8 cellular contexts compared by ENCODE assay signal in the genomic region with DNA sequence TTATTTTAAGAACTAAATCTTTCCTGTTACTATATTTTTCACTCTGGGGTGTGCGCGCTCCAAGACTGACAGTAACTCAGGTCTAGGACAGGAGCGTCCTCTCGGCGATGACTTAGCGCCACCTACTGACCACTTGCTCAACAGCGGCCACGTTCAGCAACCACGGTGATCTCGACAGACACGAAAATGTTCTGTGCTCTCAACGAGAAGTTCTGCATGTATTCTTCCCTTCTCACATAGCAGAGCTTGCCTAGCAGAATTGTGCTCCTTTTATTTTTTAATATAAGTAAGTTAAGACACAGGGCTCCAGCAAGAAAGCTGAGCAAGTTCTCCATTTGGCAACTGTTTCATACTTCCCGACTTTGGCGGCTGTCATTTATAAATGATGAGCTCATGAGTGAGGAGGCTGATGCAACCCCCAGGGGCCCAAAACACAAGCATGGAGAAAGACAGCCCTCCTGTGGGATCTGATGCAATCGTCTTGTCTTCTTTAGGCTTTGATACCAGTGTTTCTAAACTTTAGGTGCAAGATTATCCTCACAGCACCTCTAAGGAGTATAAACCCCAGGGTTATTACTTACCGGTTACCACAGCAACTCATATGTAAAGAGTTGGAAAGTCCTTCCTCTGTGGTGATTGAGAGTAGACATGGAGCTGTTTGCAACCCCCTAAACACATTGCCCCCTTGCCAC.
DNase-seq lines count a peak whose midpoint lies in the region; ATAC-seq and TF ChIP-seq lines count a peak whose summit lies in the region.

No MANE protein-coding gene starts in this region.

- H3K27ac ChIP-seq in CD4-positive, alpha-beta T cell (ENCODE audit: low read depth, low read length), result no peak overlapping the region
- H3K27ac ChIP-seq in lower lobe of right lung, result no peak overlapping the region

- CTCF ChIA-PET in CD4-positive, alpha-beta T cell (lab: Charles Lee), result interaction anchor here (0.6 to 2.1 kb wide), 18 partner anchors 9 to 978 kb away, joined by 3 to 17 read pairs (median 4); no protein-coding TSS in a partner anchor

- no peaks in the 10 kb centered on the region for H3K36me3 Mint-ChIP-seq in CD4-positive, alpha-beta T cell (ENCODE audit: low read depth)
- no peaks in the 10 kb centered on the region for H3K36me3 Mint-ChIP-seq in activated CD4-positive, alpha-beta T cell treated with anti-CD3 and anti-CD28 coated beads, Interleukin-2, amount 10 ng/mL, durations not matched to agents 24 days and 14 days (ENCODE audit: low read depth)

- peak; percentile 100 for ATAC-seq in CD4-positive, alpha-beta T cell (ENCODE audit: poor library complexity)
- ATAC-seq in GM19372 (IDR thresholded peaks at IDR 0.05; ENCODE audit: low read depth, unreplicated experiment) (peak; percentile 96), HG03442 (IDR thresholded peaks at IDR 0.05; ENCODE audit: unreplicated experiment) (peak; percentile 97), lower lobe of right lung (peak; percentile 89 to 94)

- H3K27me3 ChIP-seq in CD4-positive, alpha-beta T cell (ENCODE audit: control insufficient read depth, insufficient read depth, low read length), result no peaks in the 10 kb centered on the region
- no peaks in the 10 kb centered on the region for H3K27me3 ChIP-seq in lower lobe of right lung (ENCODE audit: low read depth)

- H3K4me1 ChIP-seq in lower lobe of right lung, result peaks cover 8% of the 10 kb centered on the region

- peak overlapping the region; percentile 4 for H3K4me3 Mint-ChIP-seq in CD4-positive, alpha-beta T cell
- no peak overlapping the region for H3K4me3 Mint-ChIP-seq in activated CD4-positive, alpha-beta T cell treated with anti-CD3 and anti-CD28 coated beads, Interleukin-2, amount 10 ng/mL, durations not matched to agents 24 days and 14 days

- peak; percentile 72 to 84 (median 82) for DNase-seq in CD4-positive, alpha-beta T cell
- DNase-seq in NCI-H524 treated with DMSO at 0.1 percent for 48 hours (lab: John Stamatoyannopoulos, UW) (peak; percentile 50), dedifferentiated amniotic fluid mesenchymal stem cell (ENCODE audit: extremely low spot score) (peak; percentile 91), lower lobe of right lung (peak; percentile 79)
- DNase-seq in activated CD4-positive, alpha-beta T cell treated with anti-CD3 and anti-CD28 coated beads, Interleukin-2, amount 10 ng/mL, durations not matched to agents 24 days and 14 days, result peak; percentile 94
- peak; percentile 70 to 78 (median 73) for DNase-seq in stimulated activated CD4-positive, alpha-beta T cell treated with anti-CD3 and anti-CD28 coated beads, TNF-alpha, amount 100 ng/mL, for 48 hours (ENCODE audit: low read depth in 3 of 3)

- no peaks in the 10 kb centered on the region for H3K9me3 ChIP-seq in CD4-positive, alpha-beta T cell (ENCODE audit: control insufficient read depth, low read length)
- peaks cover 16% of the 10 kb centered on the region for H3K9me3 ChIP-seq in lower lobe of right lung

- peaks cover 17% of the 10 kb centered on the region for H3K4me1 Mint-ChIP-seq in CD4-positive, alpha-beta T cell (ENCODE audit: low read depth)
- H3K4me1 Mint-ChIP-seq in activated CD4-positive, alpha-beta T cell treated with anti-CD3 and anti-CD28 coated beads, Interleukin-2, amount 10 ng/mL, durations not matched to agents 24 days and 14 days, result peaks cover 6% of the 10 kb centered on the region

- no peaks in the 10 kb centered on the region for H3K27me3 Mint-ChIP-seq in CD4-positive, alpha-beta T cell
- H3K27me3 Mint-ChIP-seq in activated CD4-positive, alpha-beta T cell treated with anti-CD3 and anti-CD28 coated beads, Interleukin-2, amount 10 ng/mL, durations not matched to agents 24 days and 14 days, result no peaks in the 10 kb centered on the region

- POLR2A ChIA-PET in CD4-positive, alpha-beta T cell (lab: Charles Lee), result interaction anchor here (0.8 to 2.1 kb wide), 5 partner anchors 35 to 715 kb away, joined by 3 to 15 read pairs (median 3); a partner anchor contains a TSS

- intact Hi-C loops in CD4-positive, alpha-beta T cell (cut with DNase I, micrococcal nuclease), result loop anchor here (1.0 to 10.0 kb wide), 8 partner anchors 33 to 1645 kb away; no protein-coding TSS in a partner anchor
- intact Hi-C loops in activated CD4-positive, alpha-beta T cell treated with anti-CD3 and anti-CD28 coated beads, Interleukin-2, amount 10 ng/mL, durations not matched to agents 24 days and 14 days (cut with micrococcal nuclease), result loop anchor here (1.0 to 2.0 kb wide), 3 partner anchors 359 to 977 kb away; no protein-coding TSS in a partner anchor
- intact Hi-C loops in lower lobe of right lung (cut with DNase I), result no loop called here

- TF ChIP-seq CTCF in CD4-positive, alpha-beta T cell (IDR thresholded peaks at IDR 0.05), result peak; percentile 93
- peak; percentile 96 for TF ChIP-seq CTCF in lower lobe of right lung (IDR thresholded peaks at IDR 0.05)

- peak overlapping the region; percentile 9 for H3K4me3 ChIP-seq in lower lobe of right lung

- H3K36me3 ChIP-seq in lower lobe of right lung, result no peaks in the 10 kb centered on the region

- peaks cover 5% of the 10 kb centered on the region for H3K9me3 Mint-ChIP-seq in CD4-positive, alpha-beta T cell
- peaks cover 7% of the 10 kb centered on the region for H3K9me3 Mint-ChIP-seq in activated CD4-positive, alpha-beta T cell treated with anti-CD3 and anti-CD28 coated beads, Interleukin-2, amount 10 ng/mL, durations not matched to agents 24 days and 14 days

- H3K27ac Mint-ChIP-seq in CD4-positive, alpha-beta T cell, result no peak overlapping the region
- H3K27ac Mint-ChIP-seq in activated CD4-positive, alpha-beta T cell treated with anti-CD3 and anti-CD28 coated beads, Interleukin-2, amount 10 ng/mL, durations not matched to agents 24 days and 14 days, result no peak overlapping the region
